3 cellular contexts compared by ENCODE assay signal in the genomic region with DNA sequence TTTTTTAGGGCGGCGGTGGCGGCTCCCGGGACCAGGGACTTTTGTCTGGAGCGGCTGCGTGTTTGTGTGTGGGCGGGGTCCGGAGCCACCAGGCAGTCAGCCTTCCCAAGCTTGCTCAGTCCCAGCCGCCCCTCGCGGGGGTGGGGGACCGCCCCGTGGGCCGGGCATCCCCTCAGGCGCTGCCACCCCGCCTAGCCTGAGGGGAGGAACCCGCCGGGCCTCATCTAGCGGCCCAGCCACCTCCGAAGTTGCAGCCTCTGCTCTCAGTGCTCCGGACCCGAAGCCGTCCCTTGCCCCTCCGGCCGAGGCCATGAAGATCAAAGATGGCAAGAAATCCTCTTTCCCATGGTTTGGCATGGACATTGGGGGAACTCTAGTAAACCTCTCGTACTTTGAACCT.
TF ChIP-seq lines count a peak whose summit lies in the region.

No MANE protein-coding gene starts in this region.

TF ChIP-seq in SK-N-SH, 30 proteins besides CTCF, POLR2A, EP300 and RAD21 (continues in another document):
- no peak for TF ChIP-seq FOXM1 (IDR thresholded peaks at IDR 0.05; ENCODE audit: low read depth)
- TF ChIP-seq TAF1 (IDR thresholded peaks at IDR 0.05; ENCODE audit: borderline replicate concordance, low read depth, low read length) = no peak
- TF ChIP-seq PBX3 (IDR thresholded peaks at IDR 0.05) = no peak
- TF ChIP-seq, protein P1, sequence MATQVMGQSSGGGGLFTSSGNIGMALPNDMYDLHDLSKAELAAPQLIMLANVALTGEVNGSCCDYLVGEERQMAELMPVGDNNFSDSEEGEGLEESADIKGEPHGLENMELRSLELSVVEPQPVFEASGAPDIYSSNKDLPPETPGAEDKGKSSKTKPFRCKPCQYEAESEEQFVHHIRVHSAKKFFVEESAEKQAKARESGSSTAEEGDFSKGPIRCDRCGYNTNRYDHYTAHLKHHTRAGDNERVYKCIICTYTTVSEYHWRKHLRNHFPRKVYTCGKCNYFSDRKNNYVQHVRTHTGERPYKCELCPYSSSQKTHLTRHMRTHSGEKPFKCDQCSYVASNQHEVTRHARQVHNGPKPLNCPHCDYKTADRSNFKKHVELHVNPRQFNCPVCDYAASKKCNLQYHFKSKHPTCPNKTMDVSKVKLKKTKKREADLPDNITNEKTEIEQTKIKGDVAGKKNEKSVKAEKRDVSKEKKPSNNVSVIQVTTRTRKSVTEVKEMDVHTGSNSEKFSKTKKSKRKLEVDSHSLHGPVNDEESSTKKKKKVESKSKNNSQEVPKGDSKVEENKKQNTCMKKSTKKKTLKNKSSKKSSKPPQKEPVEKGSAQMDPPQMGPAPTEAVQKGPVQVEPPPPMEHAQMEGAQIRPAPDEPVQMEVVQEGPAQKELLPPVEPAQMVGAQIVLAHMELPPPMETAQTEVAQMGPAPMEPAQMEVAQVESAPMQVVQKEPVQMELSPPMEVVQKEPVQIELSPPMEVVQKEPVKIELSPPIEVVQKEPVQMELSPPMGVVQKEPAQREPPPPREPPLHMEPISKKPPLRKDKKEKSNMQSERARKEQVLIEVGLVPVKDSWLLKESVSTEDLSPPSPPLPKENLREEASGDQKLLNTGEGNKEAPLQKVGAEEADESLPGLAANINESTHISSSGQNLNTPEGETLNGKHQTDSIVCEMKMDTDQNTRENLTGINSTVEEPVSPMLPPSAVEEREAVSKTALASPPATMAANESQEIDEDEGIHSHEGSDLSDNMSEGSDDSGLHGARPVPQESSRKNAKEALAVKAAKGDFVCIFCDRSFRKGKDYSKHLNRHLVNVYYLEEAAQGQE (IDR thresholded peaks at IDR 0.05; ENCODE audit: low read depth, low read length) = no peak
- TF ChIP-seq RCOR1 (IDR thresholded peaks at IDR 0.05; ENCODE audit: low read length) = no peak
- TF ChIP-seq, protein P2, sequence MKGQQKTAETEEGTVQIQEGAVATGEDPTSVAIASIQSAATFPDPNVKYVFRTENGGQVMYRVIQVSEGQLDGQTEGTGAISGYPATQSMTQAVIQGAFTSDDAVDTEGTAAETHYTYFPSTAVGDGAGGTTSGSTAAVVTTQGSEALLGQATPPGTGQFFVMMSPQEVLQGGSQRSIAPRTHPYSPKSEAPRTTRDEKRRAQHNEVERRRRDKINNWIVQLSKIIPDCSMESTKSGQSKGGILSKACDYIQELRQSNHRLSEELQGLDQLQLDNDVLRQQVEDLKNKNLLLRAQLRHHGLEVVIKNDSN (IDR thresholded peaks at IDR 0.05; ENCODE audit: borderline replicate concordance, low read depth) = no peak
- no peak for TF ChIP-seq TEAD4 (IDR thresholded peaks at IDR 0.05; ENCODE audit: borderline replicate concordance, insufficient read depth)
- no peak for TF ChIP-seq FOSL2 (IDR thresholded peaks at IDR 0.05; ENCODE audit: borderline replicate concordance, low read depth)
- no peak for TF ChIP-seq SMC3 (IDR thresholded peaks at IDR 0.05; ENCODE audit: low read depth, low read length)
- no peak for TF ChIP-seq CHD2 (IDR thresholded peaks at IDR 0.05; ENCODE audit: low read length, partially characterized antibody)
- no peak for TF ChIP-seq YY1 (IDR thresholded peaks at IDR 0.05; ENCODE audit: low read depth)
- TF ChIP-seq FOXJ3 (CRISPR knock-in tag; IDR thresholded peaks at IDR 0.05) = no peak
- no peak for TF ChIP-seq EZH2phosphoT487 (IDR thresholded peaks at IDR 0.05; ENCODE audit: borderline replicate concordance, low read depth)
- no peak for TF ChIP-seq SIN3A (IDR thresholded peaks at IDR 0.05; ENCODE audit: borderline replicate concordance, low read depth, low read length)
- no peak for TF ChIP-seq ELF1 (IDR thresholded peaks at IDR 0.05)
- no peak for TF ChIP-seq RFX5 (IDR thresholded peaks at IDR 0.05; ENCODE audit: low read length)
- no peak for TF ChIP-seq NFIC (IDR thresholded peaks at IDR 0.05; ENCODE audit: borderline replicate concordance)
- no peak for TF ChIP-seq TCF12 (IDR thresholded peaks at IDR 0.05)

TF ChIP-seq in SK-N-SH treated with all-trans-retinoic acid at 6 μM for 48 hours, 23 proteins besides CTCF, POLR2A, EP300 and RAD21 (continues in another document):
- no peak for TF ChIP-seq ZFP3 (CRISPR knock-in tag; IDR thresholded peaks at IDR 0.05)
- TF ChIP-seq POU6F1 (CRISPR knock-in tag; IDR thresholded peaks at IDR 0.05; ENCODE audit: borderline replicate concordance, low read depth) = no peak
- TF ChIP-seq CREB5 (CRISPR knock-in tag; IDR thresholded peaks at IDR 0.05; ENCODE audit: low read depth) = no peak
- no peak for TF ChIP-seq TSHZ2 (CRISPR knock-in tag; IDR thresholded peaks at IDR 0.05)
- no peak for TF ChIP-seq ZFP30 (CRISPR knock-in tag; IDR thresholded peaks at IDR 0.05)
- TF ChIP-seq SNAI2 (CRISPR knock-in tag; IDR thresholded peaks at IDR 0.05) = no peak
- no peak for TF ChIP-seq CSDC2 (CRISPR knock-in tag; IDR thresholded peaks at IDR 0.05)
- TF ChIP-seq ISL1 (CRISPR knock-in tag; IDR thresholded peaks at IDR 0.05) = no peak
- TF ChIP-seq OSR1 (CRISPR knock-in tag; IDR thresholded peaks at IDR 0.05) = no peak
- TF ChIP-seq, protein P3, sequence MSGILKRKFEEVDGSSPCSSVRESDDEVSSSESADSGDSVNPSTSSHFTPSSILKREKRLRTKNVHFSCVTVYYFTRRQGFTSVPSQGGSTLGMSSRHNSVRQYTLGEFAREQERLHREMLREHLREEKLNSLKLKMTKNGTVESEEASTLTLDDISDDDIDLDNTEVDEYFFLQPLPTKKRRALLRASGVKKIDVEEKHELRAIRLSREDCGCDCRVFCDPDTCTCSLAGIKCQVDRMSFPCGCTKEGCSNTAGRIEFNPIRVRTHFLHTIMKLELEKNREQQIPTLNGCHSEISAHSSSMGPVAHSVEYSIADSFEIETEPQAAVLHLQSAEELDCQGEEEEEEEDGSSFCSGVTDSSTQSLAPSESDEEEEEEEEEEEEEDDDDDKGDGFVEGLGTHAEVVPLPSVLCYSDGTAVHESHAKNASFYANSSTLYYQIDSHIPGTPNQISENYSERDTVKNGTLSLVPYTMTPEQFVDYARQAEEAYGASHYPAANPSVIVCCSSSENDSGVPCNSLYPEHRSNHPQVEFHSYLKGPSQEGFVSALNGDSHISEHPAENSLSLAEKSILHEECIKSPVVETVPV (CRISPR knock-in tag; IDR thresholded peaks at IDR 0.05) = no peak
- no peak for TF ChIP-seq ZNF565 (CRISPR knock-in tag; conservative IDR thresholded peaks at IDR 0.05; ENCODE audit: low read depth)

TF ChIP-seq in K562, 482 proteins besides CTCF, POLR2A, EP300 and RAD21:
- TF ChIP-seq ARID3B (CRISPR knock-in tag; IDR thresholded peaks at IDR 0.05; ENCODE audit: borderline replicate concordance) = no peak
- TF ChIP-seq EGR1 (conservative IDR thresholded peaks at IDR 0.05) = 0 out of 2 replicates have a peak, but pooled peaks have one; percentile 10
- TF ChIP-seq FOXA1 (IDR thresholded peaks at IDR 0.05; ENCODE audit: borderline replicate concordance) = no peak
